In the genomic region with DNA sequence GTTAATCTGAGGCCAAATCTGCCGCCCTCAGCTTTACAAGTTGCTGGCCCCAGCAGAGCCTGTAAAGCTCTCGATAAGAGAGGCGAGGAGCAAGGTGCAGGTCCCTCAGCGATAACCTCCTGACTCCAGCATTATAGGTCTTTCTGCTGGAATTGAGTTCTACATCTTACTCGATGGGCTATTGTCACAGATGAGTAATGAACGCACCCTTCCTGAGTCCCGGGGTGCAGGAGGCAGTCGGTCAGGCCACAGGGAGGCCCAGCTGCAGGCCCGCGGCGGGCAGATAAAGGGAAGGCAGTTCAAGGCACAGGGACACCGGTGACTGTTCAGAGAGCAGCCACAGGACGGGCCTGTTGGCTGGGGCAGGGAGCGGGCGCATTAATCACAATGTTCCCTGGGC, we compare ENCODE assay signal across 16 cellular contexts.
"Had no signal": no experiment of that assay in that cellular context is flagged by ENCODE, and none has a peak within 500 bp of the region (broad histone marks: within the 10 kb centered on the region; RNA-seq: fewer than 3 reads in every experiment).

No MANE protein-coding gene starts in this region.

- H3K27me3 ChIP-seq: esophagus squamous epithelium, ovary had no signal

- H3K4me3 ChIP-seq: esophagus squamous epithelium, gastroesophageal sphincter, ovary, smooth muscle cell had no signal

- ATAC-seq: effector memory CD8-positive, alpha-beta T cell; gastroesophageal sphincter; left colon; left ventricle myocardium superior; right cardiac atrium had no signal

- H3K9me3 ChIP-seq: esophagus squamous epithelium, gastroesophageal sphincter, ovary had no signal

- H3K4me2 ChIP-seq: smooth muscle cell had no signal

- H3K9me3 Mint-ChIP-seq: dendritic cell treated with granulocyte-macrophage colony-stimulating factor and Interleukin-4, amounts not matched to agents 40 ng/mL and 50 ng/mL, for 4 days; effector memory CD8-positive, alpha-beta T cell; naive B cell had no signal

- H3K27ac ChIP-seq: esophagus squamous epithelium, gastroesophageal sphincter, ovary had no signal

- H3K27me3 Mint-ChIP-seq: dendritic cell treated with granulocyte-macrophage colony-stimulating factor and Interleukin-4, amounts not matched to agents 40 ng/mL and 50 ng/mL, for 4 days; progenitor cell of endocrine pancreas had no signal

- H3K4me1 ChIP-seq: esophagus squamous epithelium, gastroesophageal sphincter had no signal

- H3K36me3 ChIP-seq: esophagus squamous epithelium, gastroesophageal sphincter, ovary had no signal

- H3K36me3 Mint-ChIP-seq: naive B cell had no signal

- H3K4me1 Mint-ChIP-seq: naive B cell had no signal

- DNase-seq: effector memory CD8-positive, alpha-beta T cell; esophagus squamous epithelium; foreskin fibroblast; glutamatergic neuron; left colon; left ventricle myocardium superior; naive B cell; ovary; stimulated activated CD4-positive, alpha-beta T cell treated with anti-CD3 and anti-CD28 coated beads, Interleukin-2, amount 100 ng/mL, for 48 hours; stimulated activated naive CD4-positive, alpha-beta T cell treated with Interleukin-2 at 50 U/mL for 16 hours; trophoblast cell had no signal

- H3K27ac Mint-ChIP-seq: dendritic cell treated with granulocyte-macrophage colony-stimulating factor and Interleukin-4, amounts not matched to agents 40 ng/mL and 50 ng/mL, for 4 days; effector memory CD8-positive, alpha-beta T cell; naive B cell; progenitor cell of endocrine pancreas had no signal

- H3K4me3 Mint-ChIP-seq: dendritic cell treated with granulocyte-macrophage colony-stimulating factor and Interleukin-4, amounts not matched to agents 40 ng/mL and 50 ng/mL, for 4 days; effector memory CD8-positive, alpha-beta T cell; naive B cell had no signal
